In genomic region chr21:34073032-34073748, GRCh38 we compare ENCODE assay signal across 1 cellular context.
TF ChIP-seq lines count a peak whose summit lies in the region.

MRPS6 (plus strand) TSS chr21:34073578; CDS start chr21:34073701, 123 bp downstream.
SLC5A3 (plus strand) TSS chr21:34073578; CDS start chr21:34095199, 21,621 bp downstream.

TF ChIP-seq in HepG2, 621 proteins besides CTCF, POLR2A, EP300 and RAD21 (continued from another document):
- TF ChIP-seq ZZZ3 (CRISPR knock-in tag; IDR thresholded peaks at IDR 0.05; ENCODE audit: borderline replicate concordance) (no peak), ZMYM2 (CRISPR knock-in tag; IDR thresholded peaks at IDR 0.05) (no peak), SIN3A (IDR thresholded peaks at IDR 0.05; ENCODE audit: borderline replicate concordance, low read depth, low read length) (peak; percentile 45; the same call in 1 of the 2 replicates), RAD51 (IDR thresholded peaks at IDR 0.05; ENCODE audit: borderline replicate concordance) (no peak), ZNF235 (CRISPR knock-in tag; IDR thresholded peaks at IDR 0.05; ENCODE audit: borderline replicate concordance) (no peak; the same call in 1 of the 2 replicates), ZNF552 (CRISPR knock-in tag; IDR thresholded peaks at IDR 0.05; ENCODE audit: borderline replicate concordance) (no peak), CHCHD3 (CRISPR knock-in tag; IDR thresholded peaks at IDR 0.05) (peak; percentile 35; the same call in 1 of the 2 replicates), ZNF335 (CRISPR knock-in tag; IDR thresholded peaks at IDR 0.05) (no peak), NCOA1 (CRISPR knock-in tag; IDR thresholded peaks at IDR 0.05) (no peak), THAP11 (CRISPR knock-in tag; IDR thresholded peaks at IDR 0.05) (0 out of 2 replicates have a peak, but pooled peaks have one; percentile 21), RFX3 (CRISPR knock-in tag; IDR thresholded peaks at IDR 0.05) (no peak), ZNF451 (CRISPR knock-in tag; IDR thresholded peaks at IDR 0.05) (peak; percentile 64; the same call in 1 of the 2 replicates), TFE3 (CRISPR knock-in tag; IDR thresholded peaks at IDR 0.05) (no peak), ZBTB42 (CRISPR knock-in tag; IDR thresholded peaks at IDR 0.05) (no peak), ZSCAN25 (CRISPR knock-in tag; IDR thresholded peaks at IDR 0.05) (peak; percentile 39; the same call in 1 of the 2 replicates), MAFG (CRISPR knock-in tag; IDR thresholded peaks at IDR 0.05) (no peak), PATZ1 (CRISPR knock-in tag; IDR thresholded peaks at IDR 0.05) (no peak), CSRNP2 (CRISPR knock-in tag; conservative IDR thresholded peaks at IDR 0.05; ENCODE audit: low read depth) (0 out of 2 replicates have a peak, but pooled peaks have one; percentile 17), ZBTB7A (CRISPR knock-in tag; IDR thresholded peaks at IDR 0.05) (no peak), KDM5B (CRISPR knock-in tag; IDR thresholded peaks at IDR 0.05; ENCODE audit: borderline replicate concordance) (no peak), HHEX (CRISPR knock-in tag; IDR thresholded peaks at IDR 0.05) (no peak), DR1 (CRISPR knock-in tag; IDR thresholded peaks at IDR 0.05) (peak; percentile 76; the same call in 1 of the 2 replicates), KMT2B (CRISPR knock-in tag; IDR thresholded peaks at IDR 0.05) (peak; percentile 40; the same call in 1 of the 2 replicates), SP5 (CRISPR knock-in tag; IDR thresholded peaks at IDR 0.05; ENCODE audit: borderline replicate concordance, low read depth) (peak; percentile 60; the same call in 1 of the 2 replicates), GTF2F1 (IDR thresholded peaks at IDR 0.05; ENCODE audit: low read length) (no peak), TOPORS (CRISPR knock-in tag; IDR thresholded peaks at IDR 0.05) (no peak)
- TF ChIP-seq, protein P1, sequence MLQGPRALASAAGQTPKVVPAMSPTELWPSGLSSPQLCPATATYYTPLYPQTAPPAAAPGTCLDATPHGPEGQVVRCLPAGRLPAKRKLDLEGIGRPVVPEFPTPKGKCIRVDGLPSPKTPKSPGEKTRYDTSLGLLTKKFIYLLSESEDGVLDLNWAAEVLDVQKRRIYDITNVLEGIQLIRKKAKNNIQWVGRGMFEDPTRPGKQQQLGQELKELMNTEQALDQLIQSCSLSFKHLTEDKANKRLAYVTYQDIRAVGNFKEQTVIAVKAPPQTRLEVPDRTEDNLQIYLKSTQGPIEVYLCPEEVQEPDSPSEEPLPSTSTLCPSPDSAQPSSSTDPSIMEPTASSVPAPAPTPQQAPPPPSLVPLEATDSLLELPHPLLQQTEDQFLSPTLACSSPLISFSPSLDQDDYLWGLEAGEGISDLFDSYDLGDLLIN (CRISPR knock-in tag; IDR thresholded peaks at IDR 0.05; ENCODE audit: borderline replicate concordance), result no peak
- TF ChIP-seq, protein P2, sequence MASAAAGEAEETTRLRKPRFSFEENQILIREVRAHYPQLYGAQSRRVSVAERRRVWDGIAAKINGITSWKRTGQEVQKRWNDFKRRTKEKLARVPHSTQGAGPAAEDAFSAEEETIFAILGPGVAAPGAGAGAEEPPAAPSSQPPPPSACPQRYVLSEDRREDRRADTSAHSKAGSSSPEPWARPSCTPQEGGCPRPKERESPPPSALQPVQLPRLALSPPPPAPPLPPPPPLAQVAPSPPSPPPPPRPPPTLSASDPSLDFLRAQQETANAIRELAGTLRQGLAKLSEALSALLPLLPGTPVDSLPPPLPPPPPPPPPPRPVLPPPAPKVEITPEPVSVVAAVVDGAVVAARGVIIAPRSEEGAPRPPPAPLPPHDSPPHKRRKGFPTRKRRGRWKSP (CRISPR knock-in tag; IDR thresholded peaks at IDR 0.05), result peak; percentile 19; the same call in 1 of the 2 replicates
- TF ChIP-seq, protein P3, sequence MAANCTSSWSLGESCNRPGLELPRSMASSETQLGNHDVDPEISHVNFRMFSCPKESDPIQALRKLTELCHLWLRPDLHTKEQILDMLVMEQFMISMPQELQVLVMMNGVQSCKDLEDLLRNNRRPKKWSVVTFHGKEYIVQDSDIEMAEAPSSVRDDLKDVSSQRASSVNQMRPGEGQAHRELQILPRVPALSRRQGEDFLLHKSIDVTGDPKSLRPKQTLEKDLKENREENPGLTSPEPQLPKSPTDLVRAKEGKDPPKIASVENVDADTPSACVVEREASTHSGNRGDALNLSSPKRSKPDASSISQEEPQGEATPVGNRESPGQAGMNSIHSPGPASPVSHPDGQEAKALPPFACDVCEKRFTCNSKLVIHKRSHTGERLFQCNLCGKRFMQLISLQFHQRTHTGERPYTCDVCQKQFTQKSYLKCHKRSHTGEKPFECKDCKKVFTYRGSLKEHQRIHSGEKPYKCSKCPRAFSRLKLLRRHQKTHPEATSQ (CRISPR knock-in tag; IDR thresholded peaks at IDR 0.05; ENCODE audit: borderline replicate concordance), result no peak
- TF ChIP-seq, protein P4, sequence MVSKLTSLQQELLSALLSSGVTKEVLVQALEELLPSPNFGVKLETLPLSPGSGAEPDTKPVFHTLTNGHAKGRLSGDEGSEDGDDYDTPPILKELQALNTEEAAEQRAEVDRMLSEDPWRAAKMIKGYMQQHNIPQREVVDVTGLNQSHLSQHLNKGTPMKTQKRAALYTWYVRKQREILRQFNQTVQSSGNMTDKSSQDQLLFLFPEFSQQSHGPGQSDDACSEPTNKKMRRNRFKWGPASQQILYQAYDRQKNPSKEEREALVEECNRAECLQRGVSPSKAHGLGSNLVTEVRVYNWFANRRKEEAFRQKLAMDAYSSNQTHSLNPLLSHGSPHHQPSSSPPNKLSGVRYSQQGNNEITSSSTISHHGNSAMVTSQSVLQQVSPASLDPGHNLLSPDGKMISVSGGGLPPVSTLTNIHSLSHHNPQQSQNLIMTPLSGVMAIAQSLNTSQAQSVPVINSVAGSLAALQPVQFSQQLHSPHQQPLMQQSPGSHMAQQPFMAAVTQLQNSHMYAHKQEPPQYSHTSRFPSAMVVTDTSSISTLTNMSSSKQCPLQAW (CRISPR knock-in tag; IDR thresholded peaks at IDR 0.05), result no peak
